Comparison of ENCODE assay signal across 8 cellular contexts in genomic region chr5:112923148-112923917, GRCh38. TPM values are rescaled to one million over a fixed set of nuclear protein-coding genes. Genes with fewer than 3 reads are reported as not detected.
DNase-seq lines count a peak whose midpoint lies in the region; ATAC-seq and TF ChIP-seq lines count a peak whose summit lies in the region.

No MANE protein-coding gene starts in this region.

- no peak overlapping the region for H3K4me2 ChIP-seq in SK-N-SH

- CTCF ChIA-PET in activated CD4-positive, alpha-beta T cell treated with anti-CD3 and anti-CD28 coated beads, Interleukin-2, amount 10 ng/mL, durations not matched to agents 7 days and 5 days (lab: Charles Lee) = interaction anchor here (0.8 to 2.0 kb wide), 10 partner anchors 9 to 75 kb away, joined by 3 to 5 read pairs (median 3); partner anchors contain the start of gene SRP19
- CTCF ChIA-PET in SK-N-SH (lab: Yijun Ruan, JAX) = interaction anchor here (0.7 to 2.9 kb wide), 6 partner anchors 8 to 452 kb away, joined by 3 to 17 read pairs (median 3); no protein-coding TSS in a partner anchor

- POLR2A ChIA-PET in activated CD4-positive, alpha-beta T cell treated with anti-CD3 and anti-CD28 coated beads, Interleukin-2, amount 10 ng/mL, durations not matched to agents 7 days and 5 days (lab: Charles Lee) = no interaction called here
- POLR2A ChIA-PET in SK-N-SH (lab: Yijun Ruan, JAX) = interaction anchor here (1.4 to 3.2 kb wide), 2 partner anchors 53 to 62 kb away, joined by 4 to 14 read pairs; partner anchors contain the start of genes DCP2 and SRP19

- peaks cover 69% of the 10 kb centered on the region for H3K4me1 Mint-ChIP-seq in activated CD4-positive, alpha-beta T cell treated with anti-CD3 and anti-CD28 coated beads, Interleukin-2, amount 10 ng/mL, durations not matched to agents 7 days and 5 days

- no peaks in the 10 kb centered on the region for H3K9me2 ChIP-seq in SK-N-SH

- peaks cover 30% of the 10 kb centered on the region for H3K79me2 ChIP-seq in SK-N-SH (ENCODE audit: insufficient read depth)

- no peaks in the 10 kb centered on the region for H3K9me3 ChIP-seq in effector memory CD4-positive, alpha-beta T cell (ENCODE audit: control insufficient read depth, low read length)
- H3K9me3 ChIP-seq in SK-N-SH = no peaks in the 10 kb centered on the region

- H4K20me1 ChIP-seq in SK-N-SH (ENCODE audit: insufficient read depth) = peaks cover 4% of the 10 kb centered on the region

- peaks cover 35% of the 10 kb centered on the region for H3K4me1 ChIP-seq in effector memory CD4-positive, alpha-beta T cell (ENCODE audit: control insufficient read depth, insufficient read depth, low read length, poor library complexity, severe bottlenecking)
- H3K4me1 ChIP-seq in SK-N-SH (ENCODE audit: control insufficient read depth in 1 of 2, insufficient read depth in 2 of 2, low read depth in 1 of 2, low read length in 1 of 2) = peaks cover 6 to 12% of the 10 kb centered on the region in 2 experiments; a peak in 2 of 4 replicates

- H3K4me3 ChIP-seq in effector memory CD4-positive, alpha-beta T cell (ENCODE audit: insufficient read depth, low read depth, low read length, poor library complexity, severe bottlenecking) = peak overlapping the region; percentile 27
- H3K4me3 ChIP-seq in SK-N-SH (ENCODE audit: low read depth in 2 of 2, low read length in 1 of 2) = no peak overlapping the region

- H3K36me3 Mint-ChIP-seq in activated CD4-positive, alpha-beta T cell treated with anti-CD3 and anti-CD28 coated beads, Interleukin-2, amount 10 ng/mL, durations not matched to agents 7 days and 5 days (ENCODE audit: low read depth) = peaks cover 28% of the 10 kb centered on the region

- no peaks in the 10 kb centered on the region for H3K36me3 ChIP-seq in effector memory CD4-positive, alpha-beta T cell (ENCODE audit: control insufficient read depth, insufficient read depth, low read length)
- H3K36me3 ChIP-seq in SK-N-SH (replicated peaks in 1 of 2; ENCODE audit: control insufficient read depth in 1 of 2, insufficient read depth in 2 of 2, low read length in 1 of 2) = peaks cover 7 to 22% of the 10 kb centered on the region in 2 experiments

- TF ChIP-seq EP300 in SK-N-SH (IDR thresholded peaks at IDR 0.05; ENCODE audit: borderline replicate concordance in 1 of 2, low read depth in 1 of 2, low read length in 1 of 2) = no peak

- no peak overlapping the region for H2AFZ ChIP-seq in SK-N-SH (ENCODE audit: low read depth)

- no peaks in the 10 kb centered on the region for H3K9me3 Mint-ChIP-seq in activated CD4-positive, alpha-beta T cell treated with anti-CD3 and anti-CD28 coated beads, Interleukin-2, amount 10 ng/mL, durations not matched to agents 7 days and 5 days

- H3K9ac ChIP-seq in SK-N-SH = no peak overlapping the region

- no peak for TF ChIP-seq RAD21 in SK-N-SH (IDR thresholded peaks at IDR 0.05; ENCODE audit: low read length)

- peak overlapping the region; percentile 91 for H3K4me3 Mint-ChIP-seq in activated CD4-positive, alpha-beta T cell treated with anti-CD3 and anti-CD28 coated beads, Interleukin-2, amount 10 ng/mL, durations not matched to agents 7 days and 5 days

- peaks cover 3% of the 10 kb centered on the region for H3F3A ChIP-seq in SK-N-SH (replicated peaks; ENCODE audit: insufficient read depth)

- DNase-seq in activated CD4-positive, alpha-beta T cell treated with anti-CD3 and anti-CD28 coated beads, Interleukin-2, amount 10 ng/mL, durations not matched to agents 7 days and 5 days = peak; percentile 62
- DNase-seq in activated CD4-positive, alpha-beta T cell treated with anti-CD3 and anti-CD28 coated beads, Interleukin-2, amount 50 U/mL, for 4 hours = no peak
- DNase-seq in OCI-M1 (lab: John Stamatoyannopoulos, UW) = peak; percentile 66
- DNase-seq in effector memory CD4-positive, alpha-beta T cell = peak in 1 of 3 donors; percentile 17
- DNase-seq in substantia nigra (lab: John Stamatoyannopoulos, UW) = peak in 2 of 49 donors; percentile 1 to 23
- DNase-seq in SK-N-SH = no peak
- no peak for DNase-seq in GDM1 (lab: John Stamatoyannopoulos, UW)

- peak overlapping the region; percentile 40 for H3K27ac ChIP-seq in effector memory CD4-positive, alpha-beta T cell (ENCODE audit: insufficient read depth, low read length, poor library complexity, severe bottlenecking)
- H3K27ac ChIP-seq in substantia nigra (ENCODE audit: low read depth, low read length, poor library complexity, severe bottlenecking) (peak overlapping the region; percentile 60), SK-N-SH (ENCODE audit: low read depth in 2 of 2, low read length in 1 of 2) (no peak overlapping the region)

- TF ChIP-seq CTCF in SK-N-SH (IDR thresholded peaks at IDR 0.05) = no peak

- no peaks in the 10 kb centered on the region for H3K27me3 ChIP-seq in effector memory CD4-positive, alpha-beta T cell (replicated peaks; ENCODE audit: control insufficient read depth, insufficient read depth, low read length, poor library complexity, severe bottlenecking)
- no peaks in the 10 kb centered on the region for H3K27me3 ChIP-seq in SK-N-SH (ENCODE audit: insufficient read depth)

- 83% methylated on average over 6 of the region's 6 CpGs for WGBS in SK-N-SH (ENCODE audit: low lambda C conversion rate)

- H3K27ac Mint-ChIP-seq in activated CD4-positive, alpha-beta T cell treated with anti-CD3 and anti-CD28 coated beads, Interleukin-2, amount 10 ng/mL, durations not matched to agents 7 days and 5 days = peak overlapping the region; percentile 98

- no peaks in the 10 kb centered on the region for H3K27me3 Mint-ChIP-seq in activated CD4-positive, alpha-beta T cell treated with anti-CD3 and anti-CD28 coated beads, Interleukin-2, amount 10 ng/mL, durations not matched to agents 7 days and 5 days

- peak; percentile 38 for ATAC-seq in HG02798 (IDR thresholded peaks at IDR 0.05; ENCODE audit: poor library complexity, unreplicated experiment)

TF ChIP-seq in SK-N-SH, 30 proteins besides CTCF, POLR2A, EP300 and RAD21:
- TF ChIP-seq NRF1 (IDR thresholded peaks at IDR 0.05; ENCODE audit: low read depth, low read length) = no peak
- no peak for TF ChIP-seq SIN3A (IDR thresholded peaks at IDR 0.05; ENCODE audit: borderline replicate concordance, low read depth, low read length)
- TF ChIP-seq ZBTB33 (IDR thresholded peaks at IDR 0.05; ENCODE audit: borderline replicate concordance, low read depth) = no peak
- no peak for TF ChIP-seq MXI1 (IDR thresholded peaks at IDR 0.05; ENCODE audit: low read depth, low read length)
- no peak for TF ChIP-seq RCOR1 (IDR thresholded peaks at IDR 0.05; ENCODE audit: low read length)
- no peak for TF ChIP-seq FOXJ3 (CRISPR knock-in tag; IDR thresholded peaks at IDR 0.05)

RNA-seq across cellular contexts. Expression of gene REEP5, which starts 1.3 kb away (rescaled TPM):
- total RNA-seq in activated CD4-positive, alpha-beta T cell treated with anti-CD3 and anti-CD28 coated beads, Interleukin-2, amount 10 ng/mL, durations not matched to agents 7 days and 5 days = 10 to 100 TPM; 75.1 to 80.3 TPM
- polyA plus RNA-seq in SK-N-SH (2012; rRNA removed) = 90.2 and 124 TPM in 2 replicates
- 83.8 and 93.9 TPM in 2 replicates for polyA plus RNA-seq in SK-N-SH (2012; cell fraction: cytosol; rRNA removed)
- 62.3 and 87.7 TPM in 2 replicates for polyA plus RNA-seq in SK-N-SH (2012; cell fraction: nucleus; rRNA removed)

RNA-seq across cellular contexts. Expression of gene DCP2, which starts 53.3 kb away (rescaled TPM):
- total RNA-seq in activated CD4-positive, alpha-beta T cell treated with anti-CD3 and anti-CD28 coated beads, Interleukin-2, amount 10 ng/mL, durations not matched to agents 7 days and 5 days = 100 to 1,000 TPM; 116 to 122 TPM
- 6.0 and 6.9 TPM in 2 replicates for polyA plus RNA-seq in SK-N-SH (2012; rRNA removed)
- polyA plus RNA-seq in SK-N-SH (2012; cell fraction: cytosol; rRNA removed) = 6.3 and 8.9 TPM in 2 replicates
- 4.1 and 5.9 TPM in 2 replicates for polyA plus RNA-seq in SK-N-SH (2012; cell fraction: nucleus; rRNA removed)

Comparison
In these comparisons a context has a peak if more than half of its experiments do, and no peak if none do; other contexts are left out.
1. DNase-seq: peak in activated CD4-positive, alpha-beta T cell treated with anti-CD3 and anti-CD28 coated beads, Interleukin-2, amount 10 ng/mL, durations not matched to agents 7 days and 5 days (single experiment) and OCI-M1 (single experiment); none in activated CD4-positive, alpha-beta T cell treated with anti-CD3 and anti-CD28 coated beads, Interleukin-2, amount 50 U/mL, for 4 hours (0 of 2), SK-N-SH (single experiment) and GDM1 (single experiment).
2. H3K27ac ChIP-seq: peak in effector memory CD4-positive, alpha-beta T cell (single experiment) and substantia nigra (single experiment); none in SK-N-SH (0 of 2).